Comparison of ENCODE assay signal across 22 cellular contexts in the genomic region with DNA sequence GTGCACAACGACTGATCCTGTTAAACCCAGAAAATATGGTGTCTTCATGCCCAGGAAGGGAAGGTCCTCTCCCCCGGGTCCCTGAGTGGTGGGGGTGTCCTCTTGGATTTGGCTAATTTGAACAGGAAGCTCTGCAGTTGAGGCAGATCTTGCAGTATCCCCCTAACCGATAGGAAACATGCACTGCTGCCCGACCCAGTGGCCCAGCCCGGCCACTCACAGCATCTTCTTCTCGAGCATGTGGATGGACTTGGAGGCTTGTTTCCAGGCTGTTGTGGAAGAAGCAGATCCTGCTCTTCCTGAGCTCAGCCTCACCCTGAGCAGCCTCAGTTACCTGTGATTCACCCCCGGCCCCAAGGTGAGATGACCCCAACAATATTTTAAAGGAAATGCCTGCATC. TPM values are rescaled to one million over a fixed set of nuclear protein-coding genes. Genes with fewer than 3 reads are reported as not detected.
DNase-seq lines count a peak whose midpoint lies in the region; ATAC-seq, FAIRE-seq and TF ChIP-seq lines count a peak whose summit lies in the region.
"Had no signal": no experiment of that assay in that cellular context is flagged by ENCODE, and none has a peak within 500 bp of the region (broad histone marks: within the 10 kb centered on the region; RNA-seq: fewer than 3 reads in every experiment).

No MANE protein-coding gene starts in this region.

- CTCF ChIA-PET in mammary epithelial cell (lab: Charles Lee; ENCODE audit: low non-redundant PET), result no interaction called here
- CTCF ChIA-PET in PC-9 (lab: Charles Lee), result no interaction called here

- ATAC-seq in thoracic aorta (ENCODE audit: insufficient number of reproducible peaks, low FRiP score, low read depth) (no peak), HG03139 (IDR thresholded peaks at IDR 0.05; ENCODE audit: unreplicated experiment) (no peak), GM21381 (IDR thresholded peaks at IDR 0.05; ENCODE audit: unreplicated experiment) (no peak)
- ATAC-seq: A549; activated CD4-positive, alpha-beta T cell treated with anti-CD3 and anti-CD28 coated beads for 36 hours; right lobe of liver had no signal

- H3K4me3 ChIP-seq in mammary epithelial cell (replicated peaks in 1 of 3; ENCODE audit: insufficient read depth in 1 of 3, low read depth in 2 of 3, low read length in 3 of 3) (no peak overlapping the region), breast epithelium (no peak overlapping the region), PC-9 (no peak overlapping the region), keratinocyte (ENCODE audit: control insufficient read depth in 2 of 3, extremely low read depth in 1 of 3, insufficient read depth in 2 of 3, low read depth in 1 of 3, low read length in 3 of 3) (no peak overlapping the region), thoracic aorta (no peak overlapping the region)
- H3K4me3 ChIP-seq: A549, HAP-1, right lobe of liver had no signal

- no peaks in the 10 kb centered on the region for H3K79me2 ChIP-seq in mammary epithelial cell (ENCODE audit: insufficient read depth, low read length)
- no peaks in the 10 kb centered on the region for H3K79me2 ChIP-seq in PC-9 (ENCODE audit: low read depth)
- no peaks in the 10 kb centered on the region for H3K79me2 ChIP-seq in keratinocyte (ENCODE audit: control insufficient read depth, insufficient read depth, low read length)

- POLR2A ChIA-PET in PC-9 (lab: Charles Lee; ENCODE audit: unreplicated experiment), result no interaction called here

- H3K27ac ChIP-seq in mammary epithelial cell (ENCODE audit: insufficient read depth, low read depth, low read length) (peak overlapping the region; percentile 61), breast epithelium (peak overlapping the region in 1 of 2 donors; percentile 49), PC-9 (peak overlapping the region; percentile 58), keratinocyte (ENCODE audit: control insufficient read depth, insufficient read depth, low read length) (peak overlapping the region; percentile 41), thoracic aorta (peak overlapping the region; percentile 70 to 82)
- H3K27ac ChIP-seq: A549, parathyroid adenoma, right lobe of liver had no signal

- no peak for FAIRE-seq in keratinocyte (lab: Jason Lieb, UNC)
- no peak for FAIRE-seq in D721Med (lab: Jason Lieb, UNC)
- FAIRE-seq: A549, frontal cortex, kidney had no signal

- dilution Hi-C loops in mammary epithelial cell (cut with HindIII; ENCODE audit: low sequenced_read_pairs), result no loop called here
- dilution Hi-C loops in keratinocyte (cut with MboI; ENCODE audit: extremely low pct_ligation_motif_present, low sequenced_read_pairs), result no loop called here

- intact Hi-C loops in mammary epithelial cell (cut with micrococcal nuclease) (no loop called here), breast epithelium (cut with DNase I; ENCODE audit: low total_unique reads) (no loop called here), PC-9 (cut with micrococcal nuclease; ENCODE audit: unreplicated experiment) (loop anchor here (5.0 kb wide), 1 partner anchor 47 kb away; the partner anchor contains the start of gene ASB1)

- no peaks in the 10 kb centered on the region for H3K27me3 ChIP-seq in mammary epithelial cell (ENCODE audit: insufficient read depth, low read length)
- H3K27me3 ChIP-seq in breast epithelium, result no peaks in the 10 kb centered on the region
- no peaks in the 10 kb centered on the region for H3K27me3 ChIP-seq in PC-9 (ENCODE audit: insufficient read depth, low read depth)
- H3K27me3 ChIP-seq in keratinocyte (ENCODE audit: control insufficient read depth, extremely low read depth, insufficient read depth, low read length), result no peaks in the 10 kb centered on the region
- H3K27me3 ChIP-seq in thoracic aorta (replicated peaks; ENCODE audit: insufficient read depth), result no peaks in the 10 kb centered on the region
- H3K27me3 ChIP-seq: right lobe of liver had no signal

- BruUV-seq in mammary epithelial cell (replicated peaks; lab: Mats Ljungman, UMichigan) (no TSS peak), PC-9 (replicated peaks; lab: Mats Ljungman, UMichigan) (no TSS peak)

- TF ChIP-seq CTCF in mammary epithelial cell (conservative IDR thresholded peaks at IDR 0.05 in 1 of 2, IDR thresholded peaks at IDR 0.05 in 1 of 2; ENCODE audit: extremely low read depth in 1 of 2, insufficient read depth in 1 of 2, low read depth in 1 of 2, low read length in 2 of 2) (no peak), breast epithelium (IDR thresholded peaks at IDR 0.05) (no peak), PC-9 (conservative IDR thresholded peaks at IDR 0.05) (no peak), keratinocyte (optimal IDR thresholded peaks at IDR 0.05 in 1 of 3, IDR thresholded peaks at IDR 0.05 in 1 of 3, conservative IDR thresholded peaks at IDR 0.05 in 1 of 3; ENCODE audit: extremely low read depth in 1 of 3, insufficient read depth in 2 of 3, low read length in 3 of 3) (no peak), thoracic aorta (IDR thresholded peaks at IDR 0.05) (no peak), D721Med (IDR thresholded peaks at IDR 0.05; ENCODE audit: insufficient read depth, missing control alignments) (no peak)

- no peaks in the 10 kb centered on the region for H4K20me1 ChIP-seq in mammary epithelial cell (ENCODE audit: insufficient read depth, low read length)
- no peaks in the 10 kb centered on the region for H4K20me1 ChIP-seq in PC-9 (ENCODE audit: insufficient read depth)
- no peaks in the 10 kb centered on the region for H4K20me1 ChIP-seq in keratinocyte (ENCODE audit: control insufficient read depth, extremely low read depth, insufficient read depth, low read length)

- H3K4me2 ChIP-seq in mammary epithelial cell (ENCODE audit: insufficient read depth, low read depth, low read length) (peak overlapping the region; percentile 9), PC-9 (peak overlapping the region; percentile 70), keratinocyte (ENCODE audit: control insufficient read depth, extremely low read depth, insufficient read depth, low read depth, low read length) (peak overlapping the region; percentile 4)
- H3K4me2 ChIP-seq: A549 had no signal

- WGBS in mammary epithelial cell (ENCODE audit: low coverage, missing lambda C conversion rate), result 98% methylated on average over 7 of the region's 7 CpGs

- H3K9me2 ChIP-seq in PC-9 (ENCODE audit: insufficient read depth), result no peaks in the 10 kb centered on the region

- TF ChIP-seq POLR2A in breast epithelium (IDR thresholded peaks at IDR 0.05), result no peak

- no peaks in the 10 kb centered on the region for H3K9me1 ChIP-seq in keratinocyte (ENCODE audit: control insufficient read depth, extremely low read depth, insufficient read depth, low read length)

- no peak overlapping the region for H3K9ac ChIP-seq in mammary epithelial cell (ENCODE audit: insufficient read depth, low read length)
- H3K9ac ChIP-seq in keratinocyte (ENCODE audit: control insufficient read depth, extremely low read depth, insufficient read depth, low read length), result no peak overlapping the region
- H3K9ac ChIP-seq: parathyroid adenoma had no signal

- H3K36me3 ChIP-seq in mammary epithelial cell (ENCODE audit: insufficient read depth, low read length), result no peaks in the 10 kb centered on the region
- no peaks in the 10 kb centered on the region for H3K36me3 ChIP-seq in breast epithelium
- H3K36me3 ChIP-seq in PC-9 (ENCODE audit: low read depth), result no peaks in the 10 kb centered on the region
- H3K36me3 ChIP-seq in keratinocyte (ENCODE audit: control insufficient read depth in 2 of 2, extremely low read depth in 1 of 2, insufficient read depth in 2 of 2, low read length in 2 of 2), result peaks cover 0 to 3% of the 10 kb centered on the region in 2 experiments
- H3K36me3 ChIP-seq in thoracic aorta, result no peaks in the 10 kb centered on the region
- H3K36me3 ChIP-seq: HAP-1, right lobe of liver had no signal

- H3K4me1 ChIP-seq in mammary epithelial cell (ENCODE audit: insufficient read depth, low read length) (peaks cover 32% of the 10 kb centered on the region), breast epithelium (no peaks in the 10 kb centered on the region), PC-9 (replicated peaks; ENCODE audit: insufficient read depth) (peaks cover 26% of the 10 kb centered on the region), keratinocyte (ENCODE audit: control insufficient read depth, extremely low read depth, insufficient read depth, low read length) (peaks cover 24% of the 10 kb centered on the region), thoracic aorta (ENCODE audit: control insufficient read depth in 1 of 2, low read depth in 2 of 2) (peaks cover 29 to 35% of the 10 kb centered on the region in 2 donors)
- H3K4me1 ChIP-seq: A549, HAP-1, parathyroid adenoma, right lobe of liver had no signal

- H3K9me3 ChIP-seq in mammary epithelial cell (replicated peaks; ENCODE audit: insufficient read depth, low read length), result no peaks in the 10 kb centered on the region
- H3K9me3 ChIP-seq in breast epithelium, result no peaks in the 10 kb centered on the region
- no peaks in the 10 kb centered on the region for H3K9me3 ChIP-seq in PC-9 (ENCODE audit: insufficient read depth, low read depth)
- H3K9me3 ChIP-seq in keratinocyte (ENCODE audit: control insufficient read depth, low read depth, low read length), result no peaks in the 10 kb centered on the region
- H3K9me3 ChIP-seq in thoracic aorta, result no peaks in the 10 kb centered on the region
- H3K9me3 ChIP-seq: A549, HAP-1 had no signal

- H3F3A ChIP-seq in PC-9 (ENCODE audit: insufficient read depth, low read depth), result peaks cover 22% of the 10 kb centered on the region

- DNase-seq in mammary epithelial cell (no peak), breast epithelium (ENCODE audit: low spot score in 2 of 2) (no peak), PC-9 (no peak), keratinocyte (ENCODE audit: low read depth, low spot score) (no peak), thoracic aorta (ENCODE audit: low spot score) (no peak), D721Med (ENCODE audit: insufficient read length, low spot score) (no peak)
- DNase-seq: activated CD4-positive, alpha-beta T cell treated with anti-CD3 and anti-CD28 coated beads for 36 hours; activated naive CD4-positive, alpha-beta T cell treated with anti-CD3 and anti-CD28 coated beads, Interleukin-2, amount 10 ng/mL, durations not matched to agents 7 days and 5 days; aorta; KG1; kidney; naive B cell; NCI-H187 treated with DMSO at 0.1 percent for 48 hours; NCI-H226; right lobe of liver; Right ventricle myocardium superior had no signal

- no peak overlapping the region for H2AFZ ChIP-seq in mammary epithelial cell (ENCODE audit: low read depth, low read length)
- no peak overlapping the region for H2AFZ ChIP-seq in PC-9
- H2AFZ ChIP-seq in keratinocyte (ENCODE audit: control insufficient read depth, low read length), result no peak overlapping the region
- H2AFZ ChIP-seq: parathyroid adenoma had no signal

- in situ Hi-C loops in mammary epithelial cell (cut with MboI; ENCODE audit: low sequenced_read_pairs in 2 of 2), result no loop called here

RNA-seq across cellular contexts. Expression of gene ASB1, which starts 46.4 kb away (rescaled TPM):
- 10 to 100 TPM; 26.8 to 49.5 TPM for total RNA-seq in mammary epithelial cell
- polyA plus RNA-seq in mammary epithelial cell, result 31.6 TPM
- polyA minus RNA-seq in mammary epithelial cell, result 109 TPM
- total RNA-seq in breast epithelium, result 10 to 100 TPM; 11.2 to 18.7 (median 18.4) TPM
- total RNA-seq in PC-9 (2021), result 56.7 and 64.6 TPM in 2 replicates
- polyA plus RNA-seq in keratinocyte, result 11.8 to 16.7 TPM (median 13.0 TPM) in 3 replicates
- polyA plus RNA-seq in keratinocyte (2011; ENCODE audit: low read depth), result 7.1 TPM
- polyA plus RNA-seq in keratinocyte (2011; cell fraction: cytosol; rRNA removed), result 7.7 and 15.3 TPM in 2 replicates
- polyA plus RNA-seq in keratinocyte (2011; cell fraction: nucleus; rRNA removed), result 26.1 and 32.2 TPM in 2 replicates
- 10.8 and 18.4 TPM in 2 replicates for polyA plus RNA-seq in keratinocyte (2012; ENCODE audit: low replicate concordance)
- polyA minus RNA-seq in keratinocyte, result 7.2 to 27.3 TPM (median 11.8 TPM) in 3 replicates
- polyA minus RNA-seq in keratinocyte (2011; cell fraction: cytosol; rRNA and poly(A)+ RNA removed), result 11.5 TPM
- 8.8 and 12.2 TPM in 2 replicates for polyA minus RNA-seq in keratinocyte (2011; cell fraction: nucleus; rRNA and poly(A)+ RNA removed)
- total RNA-seq in thoracic aorta, result 10 to 100 TPM; 30.3 to 48.7 TPM

Comparison
In these comparisons a context has a peak if more than half of its experiments do, and no peak if none do; other contexts are left out.
1. H3K4me2 ChIP-seq: peak in every context shown above with its lines; median percentile 70 in PC-9; 9 in mammary epithelial cell; 4 in keratinocyte.